16 cellular contexts compared by ENCODE assay signal in the genomic region with DNA sequence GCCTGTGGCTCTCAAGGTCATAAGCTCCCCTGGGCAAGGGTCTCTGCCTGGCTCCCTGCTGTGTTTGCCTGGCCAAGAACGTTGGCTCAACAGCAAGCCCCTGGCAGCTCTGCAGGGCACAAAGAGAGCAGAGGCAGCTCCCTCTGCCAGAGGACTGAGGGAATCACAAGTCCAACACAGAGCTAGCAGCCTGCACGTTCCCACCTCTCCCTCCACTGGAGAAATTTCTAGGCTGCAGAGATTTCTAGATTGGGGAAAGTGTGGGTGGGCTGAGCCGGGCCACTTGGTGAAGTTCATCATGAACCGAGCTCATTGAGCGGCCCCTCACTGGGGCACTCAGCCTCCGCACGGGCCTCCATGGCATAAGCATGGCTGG. TPM values are rescaled to one million over a fixed set of nuclear protein-coding genes. Genes with fewer than 3 reads are reported as not detected.
DNase-seq lines count a peak whose midpoint lies in the region; ATAC-seq and TF ChIP-seq lines count a peak whose summit lies in the region.
"Had no signal": no experiment of that assay in that cellular context is flagged by ENCODE, and none has a peak within 500 bp of the region (broad histone marks: within the 10 kb centered on the region; RNA-seq: fewer than 3 reads in every experiment).

No MANE protein-coding gene starts in this region.

- no peak for TF ChIP-seq EP300 in sigmoid colon (IDR thresholded peaks at IDR 0.05)

- no peaks in the 10 kb centered on the region for H3K9me2 ChIP-seq in GM23338 (ENCODE audit: insufficient read depth)

- H3K27ac ChIP-seq in GM23338 (ENCODE audit: low read depth) = no peak overlapping the region
- peak overlapping the region; percentile 94 for H3K27ac ChIP-seq in cingulate gyrus (ENCODE audit: low read depth, low read length)
- peak overlapping the region; percentile 42 for H3K27ac ChIP-seq in left ventricle myocardium inferior (replicated peaks)
- peak overlapping the region in 3 of 4 donors; percentile 65 to 92 (median 70) for H3K27ac ChIP-seq in sigmoid colon

- H3K4me3 ChIP-seq in GM23338 = no peak overlapping the region
- no peak overlapping the region for H3K4me3 ChIP-seq in left ventricle myocardium inferior
- H3K4me3 ChIP-seq in sigmoid colon = no peak overlapping the region
- H3K4me3 ChIP-seq: adrenal gland, Peyer's patch had no signal

- H3K36me3 ChIP-seq in GM23338 (ENCODE audit: insufficient read depth) = no peaks in the 10 kb centered on the region
- peaks cover 85% of the 10 kb centered on the region for H3K36me3 ChIP-seq in left ventricle myocardium inferior
- H3K36me3 ChIP-seq in sigmoid colon = peaks cover 9 to 55% (median 34%) of the 10 kb centered on the region in 4 donors

- DNase-seq in GM23338 (ENCODE audit: low spot score) (no peak), left ventricle myocardium inferior (no peak), sigmoid colon (peak; percentile 61), LoVo (ENCODE audit: low spot score) (no peak), NCI-H1436 (lab: John Stamatoyannopoulos, UW) (no peak)
- DNase-seq: CD8-positive, alpha-beta T cell; DND-41; left colon; MM.1S; NCI-H2081 treated with DMSO at 0.1 percent for 48 hours had no signal

- peak overlapping the region; percentile 62; the same call in 1 of the 2 replicates for H3K27ac Mint-ChIP-seq in GM23338
- H3K27ac Mint-ChIP-seq: CD8-positive, alpha-beta T cell; dendritic cell treated with granulocyte-macrophage colony-stimulating factor and Interleukin-4, amounts not matched to agents 40 ng/mL and 50 ng/mL, for 4 days had no signal

- peaks cover 18% of the 10 kb centered on the region for H3K36me3 Mint-ChIP-seq in GM23338 (ENCODE audit: low read depth)

- no peak for TF ChIP-seq POLR2A in sigmoid colon (IDR thresholded peaks at IDR 0.05)

- 77 to 78% methylated on average over 7 of the region's 7 CpGs for WGBS in sigmoid colon, 2 donors

- no peak overlapping the region for H3K4me2 ChIP-seq in GM23338

- TF ChIP-seq CTCF in GM23338 (conservative IDR thresholded peaks at IDR 0.05; ENCODE audit: low read depth in 2 of 2) = no peak
- no peak for TF ChIP-seq CTCF in left ventricle myocardium inferior (IDR thresholded peaks at IDR 0.05; ENCODE audit: borderline replicate concordance)
- TF ChIP-seq CTCF in sigmoid colon (IDR thresholded peaks at IDR 0.05) = no peak

- no peaks in the 10 kb centered on the region for H3K9me3 ChIP-seq in left ventricle myocardium inferior (replicated peaks)
- no peaks in the 10 kb centered on the region for H3K9me3 ChIP-seq in sigmoid colon
- H3K9me3 ChIP-seq: adrenal gland, Peyer's patch had no signal

- no peaks in the 10 kb centered on the region for H3K27me3 ChIP-seq in GM23338 (ENCODE audit: insufficient read depth)
- no peaks in the 10 kb centered on the region for H3K27me3 ChIP-seq in left ventricle myocardium inferior (ENCODE audit: low read depth)
- no peaks in the 10 kb centered on the region for H3K27me3 ChIP-seq in sigmoid colon
- H3K27me3 ChIP-seq: adrenal gland, Peyer's patch had no signal

- no peak overlapping the region for H2AFZ ChIP-seq in GM23338

- H3K4me1 ChIP-seq in GM23338 (ENCODE audit: insufficient read depth) (no peaks in the 10 kb centered on the region), left ventricle myocardium inferior (peaks cover 53% of the 10 kb centered on the region), sigmoid colon (peaks cover 0 to 35% (median 18%) of the 10 kb centered on the region in 4 donors)
- H3K4me1 ChIP-seq: Peyer's patch had no signal

- H3K4me1 Mint-ChIP-seq in GM23338 = peaks cover 11% of the 10 kb centered on the region

- H4K20me1 ChIP-seq in GM23338 (replicated peaks; ENCODE audit: insufficient read depth) = no peaks in the 10 kb centered on the region

- H3F3A ChIP-seq in GM23338 (replicated peaks; ENCODE audit: low read depth) = no peaks in the 10 kb centered on the region

- no peak overlapping the region for H3K4me3 Mint-ChIP-seq in GM23338
- H3K4me3 Mint-ChIP-seq: CD8-positive, alpha-beta T cell; dendritic cell treated with granulocyte-macrophage colony-stimulating factor and Interleukin-4, amounts not matched to agents 40 ng/mL and 50 ng/mL, for 4 days had no signal

- peaks cover 10% of the 10 kb centered on the region for H3K27me3 Mint-ChIP-seq in GM23338 (ENCODE audit: insufficient read depth, low read depth, poor library complexity)
- H3K27me3 Mint-ChIP-seq: dendritic cell treated with granulocyte-macrophage colony-stimulating factor and Interleukin-4, amounts not matched to agents 40 ng/mL and 50 ng/mL, for 4 days had no signal

- intact Hi-C loops in left ventricle myocardium inferior (cut with micrococcal nuclease) = no loop called here
- intact Hi-C loops in sigmoid colon (cut with DNase I) = no loop called here

- H3K79me2 ChIP-seq in GM23338 (replicated peaks; ENCODE audit: insufficient read depth) = no peaks in the 10 kb centered on the region

- no peaks in the 10 kb centered on the region for H3K9me3 Mint-ChIP-seq in GM23338
- H3K9me3 Mint-ChIP-seq: CD8-positive, alpha-beta T cell; dendritic cell treated with granulocyte-macrophage colony-stimulating factor and Interleukin-4, amounts not matched to agents 40 ng/mL and 50 ng/mL, for 4 days had no signal

- ATAC-seq in GM23338 (peak; percentile 15; the same call in 2 of the 3 replicates), HG03571 (IDR thresholded peaks at IDR 0.05; ENCODE audit: unreplicated experiment) (no peak), GM21360 (IDR thresholded peaks at IDR 0.05; ENCODE audit: unreplicated experiment) (no peak)
- ATAC-seq: CD8-positive, alpha-beta T cell; left colon had no signal

TF ChIP-seq in GM23338, 12 proteins besides CTCF, POLR2A, EP300 and RAD21 (continues in another document):
- no peak for TF ChIP-seq POLR2AphosphoS5 (IDR thresholded peaks at IDR 0.05; ENCODE audit: low read depth)
- no peak for TF ChIP-seq ZNF114 (CRISPR knock-in tag; IDR thresholded peaks at IDR 0.05)
- TF ChIP-seq ZNF331 (CRISPR knock-in tag; IDR thresholded peaks at IDR 0.05; ENCODE audit: low read depth) = no peak
- TF ChIP-seq NANOG (IDR thresholded peaks at IDR 0.05; ENCODE audit: borderline replicate concordance) = no peak
- no peak for TF ChIP-seq EZH2phosphoT487 (IDR thresholded peaks at IDR 0.05; ENCODE audit: unreplicated experiment)
- TF ChIP-seq EZH2 (IDR thresholded peaks at IDR 0.05; ENCODE audit: low read depth, unreplicated experiment) = no peak

RNA-seq across cellular contexts. Expression of a gene that starts 19.8 kb away (rescaled TPM):
- total RNA-seq in GM23338 (2014; rRNA removed; shearing (Covaris generic)) = 89.6 and 116 TPM in 2 replicates
- polyA plus RNA-seq in GM23338 (2016; fragmentation: Nextera tagmentation; extraction: Ambion mirVana) (79.4 and 88.0 TPM in 2 replicates), sigmoid colon (10 to 100 TPM; 41.7 to 90.1 (median 61.7) TPM)
- total RNA-seq in left ventricle myocardium inferior (50.5 TPM), sigmoid colon (100 to 1,000 TPM in 1 of 4 donors, 10 to 100 TPM in 3; 84.2 to 106 (median 89.4) TPM)

RNA-seq across cellular contexts. Expression of a gene that starts 20.2 kb away (rescaled TPM):
- 52.2 and 72.9 TPM in 2 replicates for total RNA-seq in GM23338 (2014; rRNA removed; shearing (Covaris generic))
- polyA plus RNA-seq in GM23338 (2016; fragmentation: Nextera tagmentation; extraction: Ambion mirVana) (16.6 and 20.4 TPM in 2 replicates), sigmoid colon (10 to 100 TPM in 1 of 3 donors, 1 to 10 TPM in 2; 3.6 to 15.7 (median 5.1) TPM)
- total RNA-seq in left ventricle myocardium inferior (4.1 TPM), sigmoid colon (1 to 10 TPM; 1.8 to 7.5 (median 2.0) TPM)
